In genomic region chr4:143183513-143184216, GRCh38 we compare ENCODE assay signal across 8 cellular contexts. TPM values are rescaled to one million over a fixed set of nuclear protein-coding genes. Genes with fewer than 3 reads are reported as not detected.
DNase-seq lines count a peak whose midpoint lies in the region; ATAC-seq and TF ChIP-seq lines count a peak whose summit lies in the region.

No MANE protein-coding gene starts in this region.

- H3K4me3 ChIP-seq in WERI-Rb-1 (ENCODE audit: low read depth, low read length) (peak overlapping the region; percentile 80), iPS-11a (ENCODE audit: low read depth, low read length) (peak overlapping the region; percentile 77)

- H3K27me3 ChIP-seq in WERI-Rb-1 (ENCODE audit: insufficient read depth, low read depth, severe bottlenecking): no peaks in the 10 kb centered on the region

- H3K27ac Mint-ChIP-seq in activated CD4-positive, alpha-beta T cell treated with anti-CD3 and anti-CD28 coated beads, Interleukin-2, amount 10 ng/mL, durations not matched to agents 7 days and 5 days: peak overlapping the region; percentile 99
- peak overlapping the region; percentile 95 to 97 for H3K27ac Mint-ChIP-seq in stimulated activated naive CD8-positive, alpha-beta T cell treated with anti-CD3 and anti-CD28 coated beads, Interleukin-15, amount 100 ng/mL, for 72 hours

- peaks cover 29% of the 10 kb centered on the region for H3K4me1 Mint-ChIP-seq in activated CD4-positive, alpha-beta T cell treated with anti-CD3 and anti-CD28 coated beads, Interleukin-2, amount 10 ng/mL, durations not matched to agents 7 days and 5 days
- peaks cover 33% of the 10 kb centered on the region for H3K4me1 Mint-ChIP-seq in stimulated activated naive CD8-positive, alpha-beta T cell treated with anti-CD3 and anti-CD28 coated beads, Interleukin-15, amount 100 ng/mL, for 72 hours

- peak overlapping the region; percentile 95 for H3K27ac ChIP-seq in WERI-Rb-1

- no peak for DNase-seq in activated CD4-positive, alpha-beta T cell treated with anti-CD3 and anti-CD28 coated beads, Interleukin-2, amount 10 ng/mL, durations not matched to agents 7 days and 5 days
- no peak for DNase-seq in activated CD4-positive, alpha-beta T cell treated with anti-CD3 and anti-CD28 coated beads, Interleukin-2, amount 50 U/mL, for 1 hour
- no peak for DNase-seq in WERI-Rb-1
- no peak for DNase-seq in stimulated activated naive CD8-positive, alpha-beta T cell treated with anti-CD3 and anti-CD28 coated beads, Interleukin-15, amount 100 ng/mL, for 72 hours
- DNase-seq in GOT3 (lab: John Stamatoyannopoulos, UW): no peak
- DNase-seq in hippocampal formation (lab: John Stamatoyannopoulos, UW): no peak

- H3K27me3 Mint-ChIP-seq in activated CD4-positive, alpha-beta T cell treated with anti-CD3 and anti-CD28 coated beads, Interleukin-2, amount 10 ng/mL, durations not matched to agents 7 days and 5 days: no peaks in the 10 kb centered on the region
- H3K27me3 Mint-ChIP-seq in stimulated activated naive CD8-positive, alpha-beta T cell treated with anti-CD3 and anti-CD28 coated beads, Interleukin-15, amount 100 ng/mL, for 72 hours: no peaks in the 10 kb centered on the region

- POLR2A ChIA-PET in activated CD4-positive, alpha-beta T cell treated with anti-CD3 and anti-CD28 coated beads, Interleukin-2, amount 10 ng/mL, durations not matched to agents 7 days and 5 days (lab: Charles Lee): no interaction called here

- ATAC-seq in stimulated activated naive CD8-positive, alpha-beta T cell treated with anti-CD3 and anti-CD28 coated beads, Interleukin-15, amount 100 ng/mL, for 72 hours: no peak
- no peak for ATAC-seq in HG03025 (IDR thresholded peaks at IDR 0.05; ENCODE audit: low FRiP score, unreplicated experiment)

- H3K9me3 Mint-ChIP-seq in activated CD4-positive, alpha-beta T cell treated with anti-CD3 and anti-CD28 coated beads, Interleukin-2, amount 10 ng/mL, durations not matched to agents 7 days and 5 days: peaks cover 2% of the 10 kb centered on the region
- H3K9me3 Mint-ChIP-seq in stimulated activated naive CD8-positive, alpha-beta T cell treated with anti-CD3 and anti-CD28 coated beads, Interleukin-15, amount 100 ng/mL, for 72 hours: peaks cover 0 to 4% of the 10 kb centered on the region in 2 donors

- peaks cover 15% of the 10 kb centered on the region for H3K36me3 ChIP-seq in WERI-Rb-1

- no peaks in the 10 kb centered on the region for H3K9me3 ChIP-seq in WERI-Rb-1 (ENCODE audit: severe bottlenecking)

- peaks cover 24% of the 10 kb centered on the region for H3K36me3 Mint-ChIP-seq in activated CD4-positive, alpha-beta T cell treated with anti-CD3 and anti-CD28 coated beads, Interleukin-2, amount 10 ng/mL, durations not matched to agents 7 days and 5 days (ENCODE audit: low read depth)

- peak overlapping the region; percentile 93 for H3K4me3 Mint-ChIP-seq in activated CD4-positive, alpha-beta T cell treated with anti-CD3 and anti-CD28 coated beads, Interleukin-2, amount 10 ng/mL, durations not matched to agents 7 days and 5 days
- H3K4me3 Mint-ChIP-seq in stimulated activated naive CD8-positive, alpha-beta T cell treated with anti-CD3 and anti-CD28 coated beads, Interleukin-15, amount 100 ng/mL, for 72 hours: peak overlapping the region; percentile 78 to 98

- CTCF ChIA-PET in activated CD4-positive, alpha-beta T cell treated with anti-CD3 and anti-CD28 coated beads, Interleukin-2, amount 10 ng/mL, durations not matched to agents 7 days and 5 days (lab: Charles Lee): no interaction called here

- TF ChIP-seq CTCF in WERI-Rb-1 (IDR thresholded peaks at IDR 0.05; ENCODE audit: low read depth, low read length): no peak

RNA-seq across cellular contexts. Expression of gene USP38, which starts 1.1 kb away (rescaled TPM):
- 10 to 100 TPM; 23.3 to 24.7 TPM for total RNA-seq in activated CD4-positive, alpha-beta T cell treated with anti-CD3 and anti-CD28 coated beads, Interleukin-2, amount 10 ng/mL, durations not matched to agents 7 days and 5 days
